10 cellular contexts compared by ENCODE assay signal in genomic region chr16:67998779-67999688, GRCh38. TPM values are rescaled to one million over a fixed set of nuclear protein-coding genes. Genes with fewer than 3 reads are reported as not detected.
DNase-seq lines count a peak whose midpoint lies in the region; ATAC-seq and TF ChIP-seq lines count a peak whose summit lies in the region.
"Not testable (repeated sequence)": the region's sequence is repeated elsewhere in the genome, so short reads cannot be mapped to it uniquely, and the experiment has no call there.
"Had no signal": no experiment of that assay in that cellular context is flagged by ENCODE, and none has a peak within 500 bp of the region (broad histone marks: within the 10 kb centered on the region; RNA-seq: fewer than 3 reads in every experiment).

A gene with protein sequence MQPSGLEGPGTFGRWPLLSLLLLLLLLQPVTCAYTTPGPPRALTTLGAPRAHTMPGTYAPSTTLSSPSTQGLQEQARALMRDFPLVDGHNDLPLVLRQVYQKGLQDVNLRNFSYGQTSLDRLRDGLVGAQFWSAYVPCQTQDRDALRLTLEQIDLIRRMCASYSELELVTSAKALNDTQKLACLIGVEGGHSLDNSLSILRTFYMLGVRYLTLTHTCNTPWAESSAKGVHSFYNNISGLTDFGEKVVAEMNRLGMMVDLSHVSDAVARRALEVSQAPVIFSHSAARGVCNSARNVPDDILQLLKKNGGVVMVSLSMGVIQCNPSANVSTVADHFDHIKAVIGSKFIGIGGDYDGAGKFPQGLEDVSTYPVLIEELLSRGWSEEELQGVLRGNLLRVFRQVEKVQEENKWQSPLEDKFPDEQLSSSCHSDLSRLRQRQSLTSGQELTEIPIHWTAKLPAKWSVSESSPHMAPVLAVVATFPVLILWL (minus strand): TSS chr16:67999484. CDS start chr16:67993212, 6,272 bp downstream.

- peak within 1 kb of the TSS; percentile 87 for H3K27ac Mint-ChIP-seq in activated B cell treated with CpG ODN at 0.5 μM for 24 hours

- CTCF ChIA-PET in activated B cell treated with CpG ODN at 0.5 μM for 24 hours (lab: Charles Lee): interaction anchor here (1.7 to 1.8 kb wide), 2 partner anchors 24 to 41 kb away, joined by 5 to 7 read pairs; partner anchors contain the start of genes DDX28 and DUS2

- peak within 1 kb of the TSS; percentile 6 for H3K4me3 ChIP-seq in GM12864 (ENCODE audit: low read depth, low read length)
- peak within 1 kb of the TSS; percentile 48 for H3K4me3 ChIP-seq in thoracic aorta

- H3K36me3 Mint-ChIP-seq in activated B cell treated with CpG ODN at 0.5 μM for 24 hours (ENCODE audit: low read depth): not testable (repeated sequence)

- intact Hi-C loops in activated B cell treated with CpG ODN at 0.5 μM for 24 hours (cut with micrococcal nuclease): loop anchor here (10.0 kb wide), 1 partner anchor 474 kb away; the partner anchor contains the start of gene RIPOR1

- H3K27me3 Mint-ChIP-seq in activated B cell treated with CpG ODN at 0.5 μM for 24 hours: not testable (repeated sequence)

- H3K4me3 Mint-ChIP-seq in activated B cell treated with CpG ODN at 0.5 μM for 24 hours: peak within 1 kb of the TSS; percentile 74

- H3K4me1 Mint-ChIP-seq in activated B cell treated with CpG ODN at 0.5 μM for 24 hours: peaks cover 72% of the 10 kb centered on the region

- TF ChIP-seq CTCF in GM12864 (IDR thresholded peaks at IDR 0.05; ENCODE audit: low read depth, low read length, missing control alignments); activated B cell treated with CpG ODN at 0.5 μM for 24 hours (IDR thresholded peaks at IDR 0.05); thoracic aorta (IDR thresholded peaks at IDR 0.05): not testable (repeated sequence)

- not testable (repeated sequence) for H3K27me3 ChIP-seq in layer of hippocampus (ENCODE audit: control insufficient read depth, insufficient read depth, low read length); thoracic aorta (replicated peaks; ENCODE audit: insufficient read depth)

- peak; percentile 78 for ATAC-seq in activated B cell treated with CpG ODN at 0.5 μM for 24 hours (ENCODE audit: low read depth)
- ATAC-seq in thoracic aorta (ENCODE audit: insufficient number of reproducible peaks, low FRiP score, low read depth): not testable (repeated sequence)

- DNase-seq in GM12864 (ENCODE audit: low read depth); activated B cell treated with CpG ODN at 0.5 μM for 24 hours; thoracic aorta (ENCODE audit: low spot score): not testable (repeated sequence)
- peak; percentile 89 for DNase-seq in NOMO-1 treated with DMSO at 0.1 percent for 48 hours (lab: John Stamatoyannopoulos, UW; ENCODE audit: unreplicated experiment)
- peak; percentile 46 for DNase-seq in activated effector memory CD4-positive, alpha-beta T cell treated with Interleukin-2 at 50 U/mL for 16 hours
- peak; percentile 25 for DNase-seq in effector CD8-positive, alpha-beta T cell (lab: John Stamatoyannopoulos, UW)
- DNase-seq in pons (ENCODE audit: low spot score): peak; percentile 71

- not testable (repeated sequence) for H3K9me3 ChIP-seq in thoracic aorta

- not testable (repeated sequence) for H3K9me3 Mint-ChIP-seq in activated B cell treated with CpG ODN at 0.5 μM for 24 hours

- H3K4me1 ChIP-seq in thoracic aorta (ENCODE audit: control insufficient read depth in 1 of 2, low read depth in 2 of 2): not testable (repeated sequence)

- POLR2A ChIA-PET in activated B cell treated with CpG ODN at 0.5 μM for 24 hours (lab: Charles Lee): interaction anchor here (0.6 to 5.8 kb wide), 11 partner anchors 9 to 499 kb away, joined by 3 to 47 read pairs (median 7); partner anchors contain the start of genes DDX28, DUS2, NFATC3 and PSMB10

- H3K27ac ChIP-seq in layer of hippocampus (ENCODE audit: low read depth, low read length): peak within 1 kb of the TSS; percentile 68
- peak within 1 kb of the TSS in 1 of 2 donors; percentile 32 for H3K27ac ChIP-seq in thoracic aorta

- H3K36me3 ChIP-seq in thoracic aorta: not testable (repeated sequence)

RNA-seq across cellular contexts. Expression of the gene that starts here (rescaled TPM):
- total RNA-seq in activated B cell treated with CpG ODN at 0.5 μM for 24 hours (10.5 and 13.8 TPM in 2 replicates), thoracic aorta (1 to 10 TPM in 1 of 2 donors, under 1 TPM in 1; 0.81 to 6.1 TPM)
- total RNA-seq: foreskin keratinocyte, pulmonary artery endothelial cell had no signal
